8 cellular contexts compared by ENCODE assay signal in the genomic region with DNA sequence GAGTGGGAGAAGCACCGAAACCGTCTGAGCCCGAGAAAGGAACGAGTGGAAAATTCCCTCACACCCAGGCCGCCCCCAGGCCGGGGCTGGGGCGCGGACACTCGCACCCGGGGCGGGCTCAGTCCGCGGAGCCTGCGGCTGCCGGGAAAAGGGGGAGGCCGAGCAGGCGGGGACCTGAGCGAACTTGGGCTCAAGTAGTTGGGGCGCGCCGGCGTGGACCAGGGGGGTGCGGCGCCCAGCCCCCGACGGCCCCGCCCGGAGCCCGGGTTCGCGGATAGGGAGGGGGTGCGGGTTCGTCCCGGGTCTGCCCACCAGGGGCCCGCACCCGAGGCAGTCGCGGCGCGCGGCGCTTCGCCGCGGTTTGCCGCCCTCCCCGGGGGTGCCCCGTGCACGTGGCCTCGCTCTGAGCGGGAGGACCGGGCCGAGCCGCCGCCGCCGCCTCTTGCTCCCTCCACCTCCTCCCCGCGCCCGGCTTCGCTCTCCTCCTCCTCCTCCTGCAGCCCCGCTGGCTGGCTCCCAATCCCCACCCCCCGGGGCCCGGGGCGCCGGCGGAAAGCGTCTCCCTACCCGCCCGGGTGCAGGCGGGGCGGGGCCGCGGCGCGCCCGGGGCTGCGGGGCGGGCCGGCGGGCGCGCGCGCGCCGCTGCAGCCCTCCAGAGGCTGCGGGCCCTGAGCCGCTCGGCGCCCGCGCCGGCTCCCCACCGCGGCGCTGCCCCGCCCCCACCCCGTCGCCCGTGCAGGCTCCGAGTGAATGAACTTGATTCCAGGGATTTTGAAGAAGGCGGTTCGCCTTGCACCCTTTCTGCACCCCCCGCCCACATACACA. TPM values are rescaled to one million over a fixed set of nuclear protein-coding genes. Genes with fewer than 3 reads are reported as not detected.
DNase-seq lines count a peak whose midpoint lies in the region; ATAC-seq and TF ChIP-seq lines count a peak whose summit lies in the region.

No MANE protein-coding gene starts in this region.

- H3K27ac ChIP-seq in esophagus (ENCODE audit: low read depth in 2 of 2, low read length in 1 of 2) (peak overlapping the region; percentile 95 to 98), transverse colon (peak overlapping the region; percentile 91 to 97 (median 96))

- H3K4me1 ChIP-seq in esophagus (ENCODE audit: control insufficient read depth in 2 of 2, insufficient read depth in 2 of 2, low read length in 1 of 2) (no peaks in the 10 kb centered on the region), transverse colon (peaks cover 0 to 49% (median 15%) of the 10 kb centered on the region in 4 donors)

- intact Hi-C loops in transverse colon (cut with DNase I; ENCODE audit: low total_unique reads): loop anchor here (10.0 kb wide), 1 partner anchor 220 kb away; no protein-coding TSS in a partner anchor

- no peaks in the 10 kb centered on the region for H3K9me3 ChIP-seq in esophagus (ENCODE audit: control insufficient read depth in 2 of 2, insufficient read depth in 1 of 2, low read depth in 1 of 2, low read length in 1 of 2)
- no peaks in the 10 kb centered on the region for H3K9me3 ChIP-seq in transverse colon

- TF ChIP-seq EP300 in transverse colon (IDR thresholded peaks at IDR 0.05; ENCODE audit: low read depth): no peak

- peak; percentile 35 for ATAC-seq in GM21423 (IDR thresholded peaks at IDR 0.05; ENCODE audit: unreplicated experiment)

- H3K4me3 ChIP-seq in WI38 (ENCODE audit: low read depth, low read length) (peak overlapping the region; percentile 32), esophagus (ENCODE audit: low read depth in 1 of 2, low read length in 2 of 2) (peak overlapping the region; percentile 63 to 85), transverse colon (peak overlapping the region; percentile 59 to 74 (median 68))

- H3K36me3 ChIP-seq in esophagus (ENCODE audit: control insufficient read depth in 2 of 2, insufficient read depth in 2 of 2, low read length in 1 of 2): no peaks in the 10 kb centered on the region
- no peaks in the 10 kb centered on the region for H3K36me3 ChIP-seq in transverse colon

- no peak for TF ChIP-seq CTCF in WI38 (IDR thresholded peaks at IDR 0.05; ENCODE audit: low read depth, low read length)
- no peak for TF ChIP-seq CTCF in transverse colon (IDR thresholded peaks at IDR 0.05)

- TF ChIP-seq POLR2A in transverse colon (IDR thresholded peaks at IDR 0.05): peak; percentile 39

- H3K27me3 ChIP-seq in esophagus (ENCODE audit: control insufficient read depth in 1 of 2, insufficient read depth in 2 of 2, low read length in 2 of 2): no peaks in the 10 kb centered on the region
- H3K27me3 ChIP-seq in transverse colon: peaks cover 10% of the 10 kb centered on the region

- DNase-seq in DMS153 treated with DMSO at 0.1 percent for 48 hours (lab: John Stamatoyannopoulos, UW; ENCODE audit: unreplicated experiment) (peak; percentile 60), NCI-H1048 (lab: John Stamatoyannopoulos, UW) (peak; percentile 76), midbrain (lab: John Stamatoyannopoulos, UW) (peak; percentile 90), transverse colon (peak; percentile 91), NOMO-1 treated with dmso at 0.1 percent for 144 hours (lab: John Stamatoyannopoulos, UW; ENCODE audit: unreplicated experiment) (no peak)

- 1% methylated on average over 51 to 105 of the region's 105 CpGs for WGBS in esophagus, 2 donors
- 1% methylated on average over 42 of the region's 105 CpGs; no CpG with 5 or more reads in 1 of the 2 donors for WGBS in transverse colon (ENCODE audit: low coverage in 1 of 2), 2 donors

- in situ Hi-C loops in transverse colon (cut with MboI; ENCODE audit: low pct_ligation_motif_present in 1 of 4, low pct_unique_long_range_greater_than_20kb in 1 of 4, low sequenced_read_pairs in 3 of 4): no loop called here

RNA-seq across cellular contexts. Expression of a gene that starts 1.2 kb away (rescaled TPM):
- polyA plus RNA-seq in esophagus: 1 to 10 TPM; 4.0 to 6.6 TPM
- 100 to 1,000 TPM in 1 of 4 donors, 10 to 100 TPM in 3; 40.2 to 150 (median 83.7) TPM for total RNA-seq in transverse colon
